ENCODE assay signal across 17 cellular contexts in genomic region chr3:43030162-43030935, GRCh38. TPM values are rescaled to one million over a fixed set of nuclear protein-coding genes. Genes with fewer than 3 reads are reported as not detected.
DNase-seq lines count a peak whose midpoint lies in the region; TF ChIP-seq lines count a peak whose summit lies in the region.
"Had no signal": no experiment of that assay in that cellular context is flagged by ENCODE, and none has a peak within 500 bp of the region (broad histone marks: within the 10 kb centered on the region; RNA-seq: fewer than 3 reads in every experiment).

No MANE protein-coding gene starts in this region.

- H3K27ac ChIP-seq in coronary artery = no peak overlapping the region
- no peak overlapping the region for H3K27ac ChIP-seq in esophagus muscularis mucosa (replicated peaks in 1 of 4)
- H3K27ac ChIP-seq: 22Rv1, A549, C4-2B, GM23248 had no signal

- intact Hi-C loops in esophagus muscularis mucosa (cut with DNase I) = no loop called here

- H3K4me1 Mint-ChIP-seq in T-helper 2 cell treated with Interferon-gamma antibody and Interleukin-4, amounts not matched to agents 5 μg/mL and 100 μg/mL, for 36 hours (ENCODE audit: low read depth) = no peaks in the 10 kb centered on the region

- 94% methylated on average over 14 of the region's 15 CpGs for WGBS in esophagus muscularis mucosa

- H3K36me3 Mint-ChIP-seq in T-helper 2 cell treated with Interferon-gamma antibody and Interleukin-4, amounts not matched to agents 5 μg/mL and 100 μg/mL, for 36 hours (ENCODE audit: low read depth) = no peaks in the 10 kb centered on the region
- H3K36me3 Mint-ChIP-seq: CD4-positive, alpha-beta memory T cell had no signal

- TF ChIP-seq POLR2A in esophagus muscularis mucosa (IDR thresholded peaks at IDR 0.05; ENCODE audit: low read depth) = no peak

- H3K9me3 Mint-ChIP-seq in T-helper 2 cell treated with Interferon-gamma antibody and Interleukin-4, amounts not matched to agents 5 μg/mL and 100 μg/mL, for 36 hours = no peaks in the 10 kb centered on the region
- H3K9me3 Mint-ChIP-seq: CD4-positive, alpha-beta memory T cell had no signal

- H3K9me3 ChIP-seq in esophagus muscularis mucosa = no peaks in the 10 kb centered on the region
- H3K9me3 ChIP-seq: A549, HAP-1 had no signal

- H3K4me3 ChIP-seq in coronary artery (no peak overlapping the region), esophagus muscularis mucosa (no peak overlapping the region)
- H3K4me3 ChIP-seq: A549, GM23248, HAP-1 had no signal

- TF ChIP-seq EP300 in esophagus muscularis mucosa (IDR thresholded peaks at IDR 0.05) = no peak

- DNase-seq in activated CD8-positive, alpha-beta memory T cell treated with anti-CD3 and anti-CD28 coated beads for 24 hours = peak; percentile 44
- no peak for DNase-seq in activated CD8-positive, alpha-beta memory T cell treated with anti-CD3 and anti-CD28 coated beads, Interleukin-2, amount 50 U/mL, for 4 hours
- DNase-seq in coronary artery (ENCODE audit: low spot score) = peak; percentile 59
- DNase-seq in mesenteric fat pad (ENCODE audit: low spot score) = peak; percentile 82
- DNase-seq in T-helper 2 cell treated with Interferon-gamma antibody and Interleukin-4, amounts not matched to agents 5 μg/mL and 100 μg/mL, for 36 hours (ENCODE audit: low spot score) = no peak
- DNase-seq in SHP77 treated with DMSO at 0.1 percent for 48 hours (lab: John Stamatoyannopoulos, UW) = no peak
- DNase-seq in esophagus muscularis mucosa (ENCODE audit: extremely low spot score) = no peak
- DNase-seq: AML-193; CD4-positive, alpha-beta memory T cell; DMS153; DMS79; GDM1; GM23248 had no signal

- peaks cover 0 to 12% (median 0%) of the 10 kb centered on the region in 4 donors for H3K36me3 ChIP-seq in esophagus muscularis mucosa
- H3K36me3 ChIP-seq: HAP-1 had no signal

- H3K27me3 ChIP-seq in esophagus muscularis mucosa = no peaks in the 10 kb centered on the region

- peaks cover 0 to 29% (median 26%) of the 10 kb centered on the region in 4 donors for H3K4me1 ChIP-seq in esophagus muscularis mucosa
- H3K4me1 ChIP-seq: A549, HAP-1 had no signal

- no peak overlapping the region for H3K27ac Mint-ChIP-seq in T-helper 2 cell treated with Interferon-gamma antibody and Interleukin-4, amounts not matched to agents 5 μg/mL and 100 μg/mL, for 36 hours

- H3K27me3 Mint-ChIP-seq in T-helper 2 cell treated with Interferon-gamma antibody and Interleukin-4, amounts not matched to agents 5 μg/mL and 100 μg/mL, for 36 hours (ENCODE audit: low read depth) = peaks cover 16% of the 10 kb centered on the region

- TF ChIP-seq CTCF in coronary artery (IDR thresholded peaks at IDR 0.05) (no peak), esophagus muscularis mucosa (IDR thresholded peaks at IDR 0.05) (no peak)

- no peak overlapping the region for H3K4me3 Mint-ChIP-seq in T-helper 2 cell treated with Interferon-gamma antibody and Interleukin-4, amounts not matched to agents 5 μg/mL and 100 μg/mL, for 36 hours

RNA-seq across cellular contexts. Expression of gene GASK1A, which starts 51.2 kb away (rescaled TPM):
- total RNA-seq in mesenteric fat pad (11.9 TPM), esophagus muscularis mucosa (10 to 100 TPM; 10.2 to 22.1 (median 15.8) TPM)
- total RNA-seq: CD4-positive, alpha-beta memory T cell had no signal

Comparison
In these comparisons a context has a peak if more than half of its experiments do, and no peak if none do; other contexts are left out.
1. DNase-seq: peak in activated CD8-positive, alpha-beta memory T cell treated with anti-CD3 and anti-CD28 coated beads for 24 hours (single experiment), coronary artery (single experiment) and mesenteric fat pad (single experiment); none in activated CD8-positive, alpha-beta memory T cell treated with anti-CD3 and anti-CD28 coated beads, Interleukin-2, amount 50 U/mL, for 4 hours (single experiment), T-helper 2 cell treated with Interferon-gamma antibody and Interleukin-4, amounts not matched to agents 5 μg/mL and 100 μg/mL, for 36 hours (single experiment), SHP77 treated with DMSO at 0.1 percent for 48 hours (single experiment) and esophagus muscularis mucosa (single experiment).